8 cellular contexts compared by ENCODE assay signal in genomic region chr12:110467847-110468211, GRCh38.
DNase-seq lines count a peak whose midpoint lies in the region; ATAC-seq and TF ChIP-seq lines count a peak whose summit lies in the region.

No MANE protein-coding gene starts in this region.

- no peak for DNase-seq in fibroblast of pulmonary artery (ENCODE audit: low read depth)
- DNase-seq in retinal pigment epithelial cell (ENCODE audit: low read depth), result no peak
- no peak for DNase-seq in stimulated activated naive CD4-positive, alpha-beta T cell (lab: John Stamatoyannopoulos, UW)
- DNase-seq in amygdala (lab: John Stamatoyannopoulos, UW), result no peak
- no peak for DNase-seq in NOMO-1 treated with dmso at 0.1 percent for 144 hours (lab: John Stamatoyannopoulos, UW; ENCODE audit: unreplicated experiment)

- no peak for ATAC-seq in SK-N-SH treated with all-trans-retinoic acid at 6 μM for 48 hours
- ATAC-seq in HG03135 (IDR thresholded peaks at IDR 0.05; ENCODE audit: unreplicated experiment), result no peak

- H3K4me3 ChIP-seq in GM08714 (ENCODE audit: low read length) (peak overlapping the region; percentile 85), fibroblast of pulmonary artery (replicated peaks; ENCODE audit: low read depth, low read length) (peak overlapping the region; percentile 70), retinal pigment epithelial cell (ENCODE audit: low read length) (peak overlapping the region; percentile 78)

- TF ChIP-seq CTCF in fibroblast of pulmonary artery (IDR thresholded peaks at IDR 0.05; ENCODE audit: low read length, missing control alignments), result no peak
- no peak for TF ChIP-seq CTCF in retinal pigment epithelial cell (conservative IDR thresholded peaks at IDR 0.05; ENCODE audit: low read depth, low read length)

TF ChIP-seq in SK-N-SH treated with all-trans-retinoic acid at 6 μM for 48 hours, 23 proteins besides CTCF, POLR2A, EP300 and RAD21:
- TF ChIP-seq GLIS3 (CRISPR knock-in tag; IDR thresholded peaks at IDR 0.05) (no peak), ZFP3 (CRISPR knock-in tag; IDR thresholded peaks at IDR 0.05) (peak; percentile 22; the same call in 1 of the 2 replicates)
